In the genomic region with DNA sequence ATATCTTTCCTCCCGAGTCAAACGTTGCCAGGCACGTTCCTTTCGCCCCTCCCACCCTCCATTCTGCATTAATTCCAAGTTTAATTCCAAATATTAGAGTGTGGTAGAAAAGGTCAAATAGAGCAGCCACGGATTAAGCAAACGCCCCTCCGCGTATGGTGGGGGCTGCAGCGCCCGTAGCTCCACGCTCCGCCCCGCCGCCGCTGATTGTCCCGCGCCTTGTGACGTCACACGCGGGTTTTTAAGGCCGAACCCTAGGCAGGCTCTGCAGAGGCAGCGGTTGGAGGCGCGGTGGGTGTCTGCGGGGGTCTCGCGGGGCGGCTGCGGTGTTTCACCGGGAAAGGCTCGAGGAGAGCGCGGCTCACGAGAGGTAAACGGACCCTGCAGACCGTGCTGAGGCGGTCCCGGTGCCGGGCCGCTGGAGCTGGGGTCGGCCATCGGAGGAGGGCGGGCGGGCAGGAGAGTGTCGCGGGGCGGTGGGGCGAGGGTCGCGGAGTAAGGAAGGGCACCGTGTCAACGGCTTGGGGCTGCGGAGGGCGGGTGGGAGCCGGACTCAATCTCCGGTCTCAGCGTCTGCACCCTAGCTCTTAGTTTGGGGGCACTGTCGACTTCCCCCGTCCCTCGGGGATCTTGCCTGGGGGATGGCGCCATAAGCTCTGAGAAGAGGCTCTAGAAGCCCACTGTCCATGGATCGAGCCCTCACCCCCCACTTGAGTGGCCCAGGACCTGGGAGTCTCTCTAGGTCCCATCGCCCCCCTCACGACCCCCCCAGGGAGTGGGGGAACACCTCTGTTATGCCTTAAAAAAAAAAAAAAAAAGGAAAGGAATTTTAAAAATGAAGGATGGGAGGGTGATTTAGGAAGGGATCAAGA, we compare ENCODE assay signal across 1 cellular context.
TF ChIP-seq lines count a peak whose summit lies in the region.

Gene ARL4D (plus strand): TSS at position 270 of the 872 bp plus-strand sequence. CDS start 740 bp downstream, outside the sequence.

TF ChIP-seq in WTC11, 78 proteins besides CTCF, POLR2A, EP300 and RAD21 (continued from another document):
- TF ChIP-seq, protein P1, sequence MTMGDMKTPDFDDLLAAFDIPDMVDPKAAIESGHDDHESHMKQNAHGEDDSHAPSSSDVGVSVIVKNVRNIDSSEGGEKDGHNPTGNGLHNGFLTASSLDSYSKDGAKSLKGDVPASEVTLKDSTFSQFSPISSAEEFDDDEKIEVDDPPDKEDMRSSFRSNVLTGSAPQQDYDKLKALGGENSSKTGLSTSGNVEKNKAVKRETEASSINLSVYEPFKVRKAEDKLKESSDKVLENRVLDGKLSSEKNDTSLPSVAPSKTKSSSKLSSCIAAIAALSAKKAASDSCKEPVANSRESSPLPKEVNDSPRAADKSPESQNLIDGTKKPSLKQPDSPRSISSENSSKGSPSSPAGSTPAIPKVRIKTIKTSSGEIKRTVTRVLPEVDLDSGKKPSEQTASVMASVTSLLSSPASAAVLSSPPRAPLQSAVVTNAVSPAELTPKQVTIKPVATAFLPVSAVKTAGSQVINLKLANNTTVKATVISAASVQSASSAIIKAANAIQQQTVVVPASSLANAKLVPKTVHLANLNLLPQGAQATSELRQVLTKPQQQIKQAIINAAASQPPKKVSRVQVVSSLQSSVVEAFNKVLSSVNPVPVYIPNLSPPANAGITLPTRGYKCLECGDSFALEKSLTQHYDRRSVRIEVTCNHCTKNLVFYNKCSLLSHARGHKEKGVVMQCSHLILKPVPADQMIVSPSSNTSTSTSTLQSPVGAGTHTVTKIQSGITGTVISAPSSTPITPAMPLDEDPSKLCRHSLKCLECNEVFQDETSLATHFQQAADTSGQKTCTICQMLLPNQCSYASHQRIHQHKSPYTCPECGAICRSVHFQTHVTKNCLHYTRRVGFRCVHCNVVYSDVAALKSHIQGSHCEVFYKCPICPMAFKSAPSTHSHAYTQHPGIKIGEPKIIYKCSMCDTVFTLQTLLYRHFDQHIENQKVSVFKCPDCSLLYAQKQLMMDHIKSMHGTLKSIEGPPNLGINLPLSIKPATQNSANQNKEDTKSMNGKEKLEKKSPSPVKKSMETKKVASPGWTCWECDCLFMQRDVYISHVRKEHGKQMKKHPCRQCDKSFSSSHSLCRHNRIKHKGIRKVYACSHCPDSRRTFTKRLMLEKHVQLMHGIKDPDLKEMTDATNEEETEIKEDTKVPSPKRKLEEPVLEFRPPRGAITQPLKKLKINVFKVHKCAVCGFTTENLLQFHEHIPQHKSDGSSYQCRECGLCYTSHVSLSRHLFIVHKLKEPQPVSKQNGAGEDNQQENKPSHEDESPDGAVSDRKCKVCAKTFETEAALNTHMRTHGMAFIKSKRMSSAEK (CRISPR knock-in tag; IDR thresholded peaks at IDR 0.05; ENCODE audit: borderline replicate concordance) = no peak
- TF ChIP-seq FOXJ3 (CRISPR knock-in tag; IDR thresholded peaks at IDR 0.05; ENCODE audit: borderline replicate concordance) (no peak), NFE2L1 (CRISPR knock-in tag; IDR thresholded peaks at IDR 0.05) (0 out of 2 replicates have a peak, but pooled peaks have one; percentile 16), CREM (CRISPR knock-in tag; IDR thresholded peaks at IDR 0.05) (peak; percentile 87; the same call in 1 of the 2 replicates), NFATC4 (CRISPR knock-in tag; IDR thresholded peaks at IDR 0.05) (no peak), USF2 (CRISPR knock-in tag; IDR thresholded peaks at IDR 0.05) (peak; percentile 41; the same call in 1 of the 2 replicates), SMAD3 (CRISPR knock-in tag; IDR thresholded peaks at IDR 0.05; ENCODE audit: borderline replicate concordance) (no peak), ETV6 (CRISPR knock-in tag; IDR thresholded peaks at IDR 0.05) (peak; percentile 70), ZNF232 (CRISPR knock-in tag; IDR thresholded peaks at IDR 0.05) (peak; percentile 41; the same call in 1 of the 2 replicates), CBFB (CRISPR knock-in tag; IDR thresholded peaks at IDR 0.05; ENCODE audit: low read depth) (no peak), NR3C1 (CRISPR knock-in tag; conservative IDR thresholded peaks at IDR 0.05; ENCODE audit: low read depth) (peak; percentile 80; the same call in 1 of the 2 replicates), CREB1 (CRISPR knock-in tag; IDR thresholded peaks at IDR 0.05) (peak; percentile 70; the same call in 1 of the 2 replicates), FOXP1 (CRISPR knock-in tag; IDR thresholded peaks at IDR 0.05; ENCODE audit: borderline replicate concordance) (peak; percentile 63; the same call in 1 of the 2 replicates), JUN (CRISPR knock-in tag; IDR thresholded peaks at IDR 0.05) (no peak), TEAD1 (CRISPR knock-in tag; IDR thresholded peaks at IDR 0.05) (0 out of 2 replicates have a peak, but pooled peaks have one; percentile 13), ZBTB21 (CRISPR knock-in tag; IDR thresholded peaks at IDR 0.05; ENCODE audit: borderline replicate concordance) (peak; percentile 82; the same call in 1 of the 2 replicates), GABPB1 (CRISPR knock-in tag; IDR thresholded peaks at IDR 0.05) (peak; percentile 83), NFYB (CRISPR knock-in tag; conservative IDR thresholded peaks at IDR 0.05; ENCODE audit: low read depth) (peak; percentile 54), SP1 (CRISPR knock-in tag; conservative IDR thresholded peaks at IDR 0.05) (peak; percentile 84), FOXP4 (CRISPR knock-in tag; IDR thresholded peaks at IDR 0.05) (peak; percentile 86; the same call in 1 of the 2 replicates), E2F5 (CRISPR knock-in tag; IDR thresholded peaks at IDR 0.05) (peak; percentile 65; the same call in 1 of the 2 replicates), ZMAT4 (CRISPR knock-in tag; IDR thresholded peaks at IDR 0.05) (peak; percentile 71; the same call in 1 of the 2 replicates)
- TF ChIP-seq, protein P2, sequence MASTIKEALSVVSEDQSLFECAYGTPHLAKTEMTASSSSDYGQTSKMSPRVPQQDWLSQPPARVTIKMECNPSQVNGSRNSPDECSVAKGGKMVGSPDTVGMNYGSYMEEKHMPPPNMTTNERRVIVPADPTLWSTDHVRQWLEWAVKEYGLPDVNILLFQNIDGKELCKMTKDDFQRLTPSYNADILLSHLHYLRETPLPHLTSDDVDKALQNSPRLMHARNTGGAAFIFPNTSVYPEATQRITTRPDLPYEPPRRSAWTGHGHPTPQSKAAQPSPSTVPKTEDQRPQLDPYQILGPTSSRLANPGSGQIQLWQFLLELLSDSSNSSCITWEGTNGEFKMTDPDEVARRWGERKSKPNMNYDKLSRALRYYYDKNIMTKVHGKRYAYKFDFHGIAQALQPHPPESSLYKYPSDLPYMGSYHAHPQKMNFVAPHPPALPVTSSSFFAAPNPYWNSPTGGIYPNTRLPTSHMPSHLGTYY (CRISPR knock-in tag; IDR thresholded peaks at IDR 0.05) = 0 out of 2 replicates have a peak, but pooled peaks have one; percentile 16
- TF ChIP-seq, protein P3, sequence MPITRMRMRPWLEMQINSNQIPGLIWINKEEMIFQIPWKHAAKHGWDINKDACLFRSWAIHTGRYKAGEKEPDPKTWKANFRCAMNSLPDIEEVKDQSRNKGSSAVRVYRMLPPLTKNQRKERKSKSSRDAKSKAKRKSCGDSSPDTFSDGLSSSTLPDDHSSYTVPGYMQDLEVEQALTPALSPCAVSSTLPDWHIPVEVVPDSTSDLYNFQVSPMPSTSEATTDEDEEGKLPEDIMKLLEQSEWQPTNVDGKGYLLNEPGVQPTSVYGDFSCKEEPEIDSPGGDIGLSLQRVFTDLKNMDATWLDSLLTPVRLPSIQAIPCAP (CRISPR knock-in tag; IDR thresholded peaks at IDR 0.05) = peak; percentile 83; the same call in 1 of the 2 replicates
- TF ChIP-seq, protein P4, sequence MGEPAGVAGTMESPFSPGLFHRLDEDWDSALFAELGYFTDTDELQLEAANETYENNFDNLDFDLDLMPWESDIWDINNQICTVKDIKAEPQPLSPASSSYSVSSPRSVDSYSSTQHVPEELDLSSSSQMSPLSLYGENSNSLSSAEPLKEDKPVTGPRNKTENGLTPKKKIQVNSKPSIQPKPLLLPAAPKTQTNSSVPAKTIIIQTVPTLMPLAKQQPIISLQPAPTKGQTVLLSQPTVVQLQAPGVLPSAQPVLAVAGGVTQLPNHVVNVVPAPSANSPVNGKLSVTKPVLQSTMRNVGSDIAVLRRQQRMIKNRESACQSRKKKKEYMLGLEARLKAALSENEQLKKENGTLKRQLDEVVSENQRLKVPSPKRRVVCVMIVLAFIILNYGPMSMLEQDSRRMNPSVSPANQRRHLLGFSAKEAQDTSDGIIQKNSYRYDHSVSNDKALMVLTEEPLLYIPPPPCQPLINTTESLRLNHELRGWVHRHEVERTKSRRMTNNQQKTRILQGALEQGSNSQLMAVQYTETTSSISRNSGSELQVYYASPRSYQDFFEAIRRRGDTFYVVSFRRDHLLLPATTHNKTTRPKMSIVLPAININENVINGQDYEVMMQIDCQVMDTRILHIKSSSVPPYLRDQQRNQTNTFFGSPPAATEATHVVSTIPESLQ (CRISPR knock-in tag; IDR thresholded peaks at IDR 0.05) = no peak
- TF ChIP-seq, protein P5, sequence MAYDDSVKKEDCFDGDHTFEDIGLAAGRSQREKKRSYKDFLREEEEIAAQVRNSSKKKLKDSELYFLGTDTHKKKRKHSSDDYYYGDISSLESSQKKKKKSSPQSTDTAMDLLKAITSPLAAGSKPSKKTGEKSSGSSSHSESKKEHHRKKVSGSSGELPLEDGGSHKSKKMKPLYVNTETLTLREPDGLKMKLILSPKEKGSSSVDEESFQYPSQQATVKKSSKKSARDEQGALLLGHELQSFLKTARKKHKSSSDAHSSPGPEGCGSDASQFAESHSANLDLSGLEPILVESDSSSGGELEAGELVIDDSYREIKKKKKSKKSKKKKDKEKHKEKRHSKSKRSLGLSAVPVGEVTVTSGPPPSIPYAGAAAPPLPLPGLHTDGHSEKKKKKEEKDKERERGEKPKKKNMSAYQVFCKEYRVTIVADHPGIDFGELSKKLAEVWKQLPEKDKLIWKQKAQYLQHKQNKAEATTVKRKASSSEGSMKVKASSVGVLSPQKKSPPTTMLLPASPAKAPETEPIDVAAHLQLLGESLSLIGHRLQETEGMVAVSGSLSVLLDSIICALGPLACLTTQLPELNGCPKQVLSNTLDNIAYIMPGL (CRISPR knock-in tag; IDR thresholded peaks at IDR 0.05) = peak; percentile 60; the same call in 1 of the 2 replicates
- TF ChIP-seq, protein P6, sequence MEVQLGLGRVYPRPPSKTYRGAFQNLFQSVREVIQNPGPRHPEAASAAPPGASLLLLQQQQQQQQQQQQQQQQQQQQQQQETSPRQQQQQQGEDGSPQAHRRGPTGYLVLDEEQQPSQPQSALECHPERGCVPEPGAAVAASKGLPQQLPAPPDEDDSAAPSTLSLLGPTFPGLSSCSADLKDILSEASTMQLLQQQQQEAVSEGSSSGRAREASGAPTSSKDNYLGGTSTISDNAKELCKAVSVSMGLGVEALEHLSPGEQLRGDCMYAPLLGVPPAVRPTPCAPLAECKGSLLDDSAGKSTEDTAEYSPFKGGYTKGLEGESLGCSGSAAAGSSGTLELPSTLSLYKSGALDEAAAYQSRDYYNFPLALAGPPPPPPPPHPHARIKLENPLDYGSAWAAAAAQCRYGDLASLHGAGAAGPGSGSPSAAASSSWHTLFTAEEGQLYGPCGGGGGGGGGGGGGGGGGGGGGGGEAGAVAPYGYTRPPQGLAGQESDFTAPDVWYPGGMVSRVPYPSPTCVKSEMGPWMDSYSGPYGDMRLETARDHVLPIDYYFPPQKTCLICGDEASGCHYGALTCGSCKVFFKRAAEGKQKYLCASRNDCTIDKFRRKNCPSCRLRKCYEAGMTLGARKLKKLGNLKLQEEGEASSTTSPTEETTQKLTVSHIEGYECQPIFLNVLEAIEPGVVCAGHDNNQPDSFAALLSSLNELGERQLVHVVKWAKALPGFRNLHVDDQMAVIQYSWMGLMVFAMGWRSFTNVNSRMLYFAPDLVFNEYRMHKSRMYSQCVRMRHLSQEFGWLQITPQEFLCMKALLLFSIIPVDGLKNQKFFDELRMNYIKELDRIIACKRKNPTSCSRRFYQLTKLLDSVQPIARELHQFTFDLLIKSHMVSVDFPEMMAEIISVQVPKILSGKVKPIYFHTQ (CRISPR knock-in tag; IDR thresholded peaks at IDR 0.05) = no peak
